Comparison of ENCODE assay signal across 9 cellular contexts in genomic region chr2:98457045-98457696, GRCh38. TPM values are rescaled to one million over a fixed set of nuclear protein-coding genes. Genes with fewer than 3 reads are reported as not detected.
DNase-seq lines count a peak whose midpoint lies in the region; ATAC-seq and TF ChIP-seq lines count a peak whose summit lies in the region.
"Had no signal": no experiment of that assay in that cellular context is flagged by ENCODE, and none has a peak within 500 bp of the region (broad histone marks: within the 10 kb centered on the region; RNA-seq: fewer than 3 reads in every experiment).

No MANE protein-coding gene starts in this region.

- no peaks in the 10 kb centered on the region for H4K20me1 ChIP-seq in fibroblast of lung (ENCODE audit: control insufficient read depth, extremely low read depth, insufficient read depth, low read length)

- H3K27ac ChIP-seq in fibroblast of lung (ENCODE audit: insufficient read depth, low read length), result peak overlapping the region; percentile 78

- no peak overlapping the region for H3K4me3 ChIP-seq in fibroblast of lung (replicated peaks in 1 of 4; ENCODE audit: control extremely low read depth in 1 of 4, insufficient read depth in 1 of 4, low read depth in 3 of 4, low read length in 4 of 4)

- H3K4me3 Mint-ChIP-seq in activated T-cell treated with anti-CD3 and anti-CD28 coated beads, Interleukin-2, amount 50 U/mL, for 72 hours, result no peak overlapping the region
- peak overlapping the region; percentile 5 for H3K4me3 Mint-ChIP-seq in stimulated activated effector memory CD8-positive, alpha-beta T cell treated with anti-CD3 and anti-CD28 coated beads, Interleukin-12 subunit alpha, Interleukin-12 subunit beta, amount 100 ng/mL, for 72 hours

- peak overlapping the region; percentile 61 for H3K27ac Mint-ChIP-seq in activated T-cell treated with anti-CD3 and anti-CD28 coated beads, Interleukin-2, amount 50 U/mL, for 72 hours
- H3K27ac Mint-ChIP-seq in stimulated activated effector memory CD8-positive, alpha-beta T cell treated with anti-CD3 and anti-CD28 coated beads, Interleukin-12 subunit alpha, Interleukin-12 subunit beta, amount 100 ng/mL, for 72 hours, result peak overlapping the region; percentile 72

- H3K4me1 ChIP-seq in fibroblast of lung (ENCODE audit: control insufficient read depth, extremely low read depth, insufficient read depth, low read length), result peaks cover 9% of the 10 kb centered on the region

- no peak for DNase-seq in activated T-cell treated with anti-CD3 and anti-CD28 coated beads, Interleukin-2, amount 50 U/mL, for 72 hours
- DNase-seq in activated T-cell treated with anti-CD3 and anti-CD28 coated beads for 4 hours, result no peak
- DNase-seq in fibroblast of lung (ENCODE audit: low read depth in 2 of 2), result peak; percentile 78 to 90
- DNase-seq in stimulated activated effector memory CD8-positive, alpha-beta T cell treated with anti-CD3 and anti-CD28 coated beads, Interleukin-12 subunit alpha, Interleukin-12 subunit beta, amount 100 ng/mL, for 72 hours (ENCODE audit: low spot score in 2 of 2), result no peak
- DNase-seq in NCI-H2227 (lab: John Stamatoyannopoulos, UW; ENCODE audit: unreplicated experiment), result no peak
- DNase-seq in NCI-H748 (lab: John Stamatoyannopoulos, UW; ENCODE audit: unreplicated experiment), result no peak
- DNase-seq: NCI-H345 had no signal

- no peak for TF ChIP-seq CTCF in fibroblast of lung (conservative IDR thresholded peaks at IDR 0.05 in 1 of 2, IDR thresholded peaks at IDR 0.05 in 1 of 2; ENCODE audit: low read depth in 1 of 2, low read length in 2 of 2)

- H3K9ac ChIP-seq in fibroblast of lung (ENCODE audit: insufficient read depth, low read length), result no peak overlapping the region

- no peak overlapping the region for H3K4me2 ChIP-seq in fibroblast of lung (ENCODE audit: extremely low read depth, insufficient read depth, low read length)

- peaks cover 95% of the 10 kb centered on the region for H3K4me1 Mint-ChIP-seq in activated T-cell treated with anti-CD3 and anti-CD28 coated beads, Interleukin-2, amount 50 U/mL, for 72 hours (ENCODE audit: low read depth)
- H3K4me1 Mint-ChIP-seq in stimulated activated effector memory CD8-positive, alpha-beta T cell treated with anti-CD3 and anti-CD28 coated beads, Interleukin-12 subunit alpha, Interleukin-12 subunit beta, amount 100 ng/mL, for 72 hours, result peaks cover 95% of the 10 kb centered on the region

- ATAC-seq in activated T-cell treated with anti-CD3 and anti-CD28 coated beads, Interleukin-2, amount 50 U/mL, for 72 hours (replicated peaks in 1 of 2), result no peak
- ATAC-seq in SK-N-SH treated with all-trans-retinoic acid at 6 μM for 48 hours (peak; percentile 64), HG02870 (IDR thresholded peaks at IDR 0.05; ENCODE audit: unreplicated experiment) (no peak)
- ATAC-seq in stimulated activated effector memory CD8-positive, alpha-beta T cell treated with anti-CD3 and anti-CD28 coated beads, Interleukin-12 subunit alpha, Interleukin-12 subunit beta, amount 100 ng/mL, for 72 hours, result no peak

- H3K9me3 ChIP-seq in fibroblast of lung (ENCODE audit: control insufficient read depth, insufficient read depth, low read depth, low read length), result no peaks in the 10 kb centered on the region

- no peaks in the 10 kb centered on the region for H3K27me3 ChIP-seq in fibroblast of lung (ENCODE audit: control insufficient read depth, insufficient read depth, low read length)

- H3K79me2 ChIP-seq in fibroblast of lung (ENCODE audit: control insufficient read depth, insufficient read depth, low read length), result peaks cover 10% of the 10 kb centered on the region

- peaks cover 0 to 2% of the 10 kb centered on the region in 2 donors for H3K9me3 Mint-ChIP-seq in activated T-cell treated with anti-CD3 and anti-CD28 coated beads, Interleukin-2, amount 50 U/mL, for 72 hours
- H3K9me3 Mint-ChIP-seq in stimulated activated effector memory CD8-positive, alpha-beta T cell treated with anti-CD3 and anti-CD28 coated beads, Interleukin-12 subunit alpha, Interleukin-12 subunit beta, amount 100 ng/mL, for 72 hours, result no peaks in the 10 kb centered on the region

- H2AFZ ChIP-seq in fibroblast of lung (ENCODE audit: low read length), result no peak overlapping the region

- H3K27me3 Mint-ChIP-seq in activated T-cell treated with anti-CD3 and anti-CD28 coated beads, Interleukin-2, amount 50 U/mL, for 72 hours (ENCODE audit: low read depth), result no peaks in the 10 kb centered on the region

- H3K36me3 ChIP-seq in fibroblast of lung (ENCODE audit: control insufficient read depth, insufficient read depth, low read length), result no peaks in the 10 kb centered on the region

- peaks cover 2 to 5% of the 10 kb centered on the region in 2 donors for H3K36me3 Mint-ChIP-seq in activated T-cell treated with anti-CD3 and anti-CD28 coated beads, Interleukin-2, amount 50 U/mL, for 72 hours (ENCODE audit: insufficient read depth in 2 of 2)
- H3K36me3 Mint-ChIP-seq in stimulated activated effector memory CD8-positive, alpha-beta T cell treated with anti-CD3 and anti-CD28 coated beads, Interleukin-12 subunit alpha, Interleukin-12 subunit beta, amount 100 ng/mL, for 72 hours, result peaks cover 38% of the 10 kb centered on the region

TF ChIP-seq in SK-N-SH treated with all-trans-retinoic acid at 6 μM for 48 hours, 23 proteins besides CTCF, POLR2A, EP300 and RAD21:
- TF ChIP-seq CREB5 (CRISPR knock-in tag; IDR thresholded peaks at IDR 0.05; ENCODE audit: low read depth), result peak; percentile 51; the same call in 1 of the 2 replicates
- TF ChIP-seq ZNF565 (CRISPR knock-in tag; conservative IDR thresholded peaks at IDR 0.05; ENCODE audit: low read depth), result no peak
- peak; percentile 16; the same call in 1 of the 2 replicates for TF ChIP-seq ISL1 (CRISPR knock-in tag; IDR thresholded peaks at IDR 0.05)
- TF ChIP-seq ZC3H10 (CRISPR knock-in tag; IDR thresholded peaks at IDR 0.05), result peak; percentile 72

RNA-seq across cellular contexts. Expression of gene INPP4A, which starts 12.5 kb away (rescaled TPM):
- total RNA-seq in activated T-cell treated with anti-CD3 and anti-CD28 coated beads, Interleukin-2, amount 50 U/mL, for 72 hours, result 10 to 100 TPM; 51.6 to 55.1 TPM
- 19.0 and 26.1 TPM in 2 replicates for total RNA-seq in fibroblast of lung
- 8.8 and 10.2 TPM in 2 replicates for polyA plus RNA-seq in fibroblast of lung
- 8.1 and 8.2 TPM in 2 replicates for polyA plus RNA-seq in fibroblast of lung (2012)
- 37.6 and 49.5 TPM in 2 replicates for polyA minus RNA-seq in fibroblast of lung (ENCODE audit: low replicate concordance)

Comparison
In these comparisons a context has a peak if more than half of its experiments do, and no peak if none do; other contexts are left out.
1. DNase-seq: peak in fibroblast of lung (2 of 2); none in activated T-cell treated with anti-CD3 and anti-CD28 coated beads, Interleukin-2, amount 50 U/mL, for 72 hours (0 of 2), activated T-cell treated with anti-CD3 and anti-CD28 coated beads for 4 hours (single experiment), stimulated activated effector memory CD8-positive, alpha-beta T cell treated with anti-CD3 and anti-CD28 coated beads, Interleukin-12 subunit alpha, Interleukin-12 subunit beta, amount 100 ng/mL, for 72 hours (0 of 2), NCI-H2227 (single experiment) and NCI-H748 (single experiment).